ENCODE assay signal across 13 cellular contexts in the genomic region with DNA sequence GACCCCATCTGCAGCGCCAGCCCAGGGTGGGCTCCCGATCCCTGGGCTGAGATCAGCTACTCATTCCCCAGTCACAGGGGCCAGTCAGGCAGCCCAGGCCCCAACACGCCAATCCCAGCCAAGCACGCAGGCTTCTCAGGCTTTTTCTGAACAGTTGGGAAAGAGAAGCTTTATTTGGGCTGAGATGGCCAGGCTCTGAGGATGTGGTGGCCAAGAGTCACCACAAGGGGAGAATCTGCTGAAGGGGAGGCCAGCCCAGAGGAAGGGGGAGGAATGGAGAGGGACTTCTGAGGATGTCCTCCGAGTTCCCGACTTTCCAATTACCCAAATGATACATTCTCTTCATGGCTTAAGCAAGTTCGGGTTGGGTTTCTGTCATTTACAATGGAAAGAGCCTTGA. TPM values are rescaled to one million over a fixed set of nuclear protein-coding genes. Genes with fewer than 3 reads are reported as not detected.
DNase-seq lines count a peak whose midpoint lies in the region; ATAC-seq and TF ChIP-seq lines count a peak whose summit lies in the region.
"Had no signal": no experiment of that assay in that cellular context is flagged by ENCODE, and none has a peak within 500 bp of the region (broad histone marks: within the 10 kb centered on the region; RNA-seq: fewer than 3 reads in every experiment).

No MANE protein-coding gene starts in this region.

- no peaks in the 10 kb centered on the region for H3K9me3 ChIP-seq in cardiac muscle cell (ENCODE audit: low read depth)

- intact Hi-C loops in cardiac septum (cut with DNase I): loop anchor here (2.0 to 5.0 kb wide), 2 partner anchors 35 to 93 kb away; no protein-coding TSS in a partner anchor

- H3K27me3 ChIP-seq in cardiac muscle cell: peaks cover 57% of the 10 kb centered on the region

- no peak overlapping the region for H3K4me3 ChIP-seq in cardiac muscle cell
- no peak overlapping the region for H3K4me3 ChIP-seq in astrocyte of the cerebellum (ENCODE audit: low read depth, low read length)

- no peak for ATAC-seq in HG02642 (IDR thresholded peaks at IDR 0.05; ENCODE audit: poor library complexity, unreplicated experiment)
- ATAC-seq: esophagus mucosa, left lobe of liver had no signal

- no peak overlapping the region for H3K4me3 Mint-ChIP-seq in type B pancreatic cell

- H3K27ac ChIP-seq in cardiac muscle cell: no peak overlapping the region

- DNase-seq in cardiac muscle cell (ENCODE audit: low read depth in 1 of 2, low spot score in 1 of 2) (no peak), cardiac septum (ENCODE audit: low spot score) (no peak), astrocyte of the cerebellum (ENCODE audit: low read depth) (no peak), iPS-NIHi11 (ENCODE audit: low spot score) (peak; percentile 70), type B pancreatic cell (ENCODE audit: extremely low spot score, unreplicated experiment) (no peak), inferior parietal cortex (ENCODE audit: extremely low spot score) (no peak), NCI-H1694 treated with DMSO at 0.1 percent for 48 hours (lab: John Stamatoyannopoulos, UW) (no peak)
- DNase-seq: NCI-H1048; NK-92 treated with Interleukin-12 subunit alpha and Interleukin-12 subunit beta, amount 100 ng/mL, for 24 hours had no signal

- in situ Hi-C loops in astrocyte of the cerebellum (cut with HindIII; ENCODE audit: low sequenced_read_pairs): loop anchor here (25.0 kb wide), 1 partner anchor 273 kb away; no protein-coding TSS in a partner anchor

- H3K36me3 Mint-ChIP-seq in type B pancreatic cell: no peaks in the 10 kb centered on the region

- H3K4me1 Mint-ChIP-seq in type B pancreatic cell (ENCODE audit: unreplicated experiment): no peaks in the 10 kb centered on the region

- no peak overlapping the region for H3K27ac Mint-ChIP-seq in type B pancreatic cell

- H3K4me1 ChIP-seq in cardiac muscle cell (ENCODE audit: low read depth): no peaks in the 10 kb centered on the region

- H3K36me3 ChIP-seq in cardiac muscle cell: no peaks in the 10 kb centered on the region

- TF ChIP-seq CTCF in cardiac muscle cell (IDR thresholded peaks at IDR 0.05; ENCODE audit: low read depth, low read length): peak; percentile 32
- TF ChIP-seq CTCF in astrocyte of the cerebellum (IDR thresholded peaks at IDR 0.05; ENCODE audit: low read depth, low read length, missing control alignments): peak; percentile 32
- TF ChIP-seq CTCF in type B pancreatic cell (conservative IDR thresholded peaks at IDR 0.05): peak; percentile 65

- peaks cover 71% of the 10 kb centered on the region for H3K27me3 Mint-ChIP-seq in type B pancreatic cell

- no peaks in the 10 kb centered on the region for H3K9me3 Mint-ChIP-seq in type B pancreatic cell

RNA-seq across cellular contexts. Expression of a gene that starts 2.8 kb away (rescaled TPM):
- total RNA-seq in cardiac muscle cell: not detected in 2 replicates
- not detected in 2 replicates for polyA plus RNA-seq in cardiac muscle cell
- 5.9 TPM for total RNA-seq in cardiac septum
- 0.26 and 0.36 TPM in 2 replicates for total RNA-seq in type B pancreatic cell (ENCODE audit: low replicate concordance)
- total RNA-seq: esophagus mucosa, left lobe of liver, ureter had no signal

RNA-seq across cellular contexts. Expression of a gene that starts 36.3 kb away (rescaled TPM):
- total RNA-seq in cardiac muscle cell (78.4 and 79.2 TPM in 2 replicates), cardiac septum (65.7 TPM), type B pancreatic cell (ENCODE audit: low replicate concordance) (197 and 248 TPM in 2 replicates)
- polyA plus RNA-seq in cardiac muscle cell: 74.8 and 114 TPM in 2 replicates
